In genomic region chr5:142057697-142058056, GRCh38 we compare ENCODE assay signal across 13 cellular contexts.
"Had no signal": no experiment of that assay in that cellular context is flagged by ENCODE, and none has a peak within 500 bp of the region (broad histone marks: within the 10 kb centered on the region; RNA-seq: fewer than 3 reads in every experiment).

No MANE protein-coding gene starts in this region.

- DNase-seq: activated CD4-positive, alpha-beta T cell treated with anti-CD3 and anti-CD28 coated beads, Interleukin-2, amount 50 U/mL, for 4 hours; activated effector memory CD4-positive, alpha-beta T cell treated with Interleukin-2 at 50 U/mL for 16 hours; activated T-cell treated with anti-CD3 and anti-CD28 coated beads, Interleukin-2, amount 50 U/mL, for 24 hours; amniotic stem cell; left cardiac atrium; lower lobe of right lung; naive B cell; right cardiac atrium; transverse colon had no signal

- H3K36me3 ChIP-seq: brain microvascular endothelial cell, gastroesophageal sphincter, lower lobe of right lung, transverse colon had no signal

- H3K27ac Mint-ChIP-seq: activated naive CD4-positive, alpha-beta T cell treated with anti-CD3 and anti-CD28 coated beads, Interleukin-2, amount 50 U/mL, for 24 hours; activated T-cell treated with anti-CD3 and anti-CD28 coated beads, Interleukin-2, amount 50 U/mL, for 24 hours; naive B cell; stimulated activated effector memory CD8-positive, alpha-beta T cell treated with anti-CD3 and anti-CD28 coated beads, Interleukin-12 subunit alpha, Interleukin-12 subunit beta, amount 100 ng/mL, for 72 hours had no signal

- H3K9me3 Mint-ChIP-seq: activated naive CD4-positive, alpha-beta T cell treated with anti-CD3 and anti-CD28 coated beads, Interleukin-2, amount 50 U/mL, for 24 hours; activated T-cell treated with anti-CD3 and anti-CD28 coated beads, Interleukin-2, amount 50 U/mL, for 24 hours; naive B cell; stimulated activated effector memory CD8-positive, alpha-beta T cell treated with anti-CD3 and anti-CD28 coated beads, Interleukin-12 subunit alpha, Interleukin-12 subunit beta, amount 100 ng/mL, for 72 hours had no signal

- H3K27me3 ChIP-seq: brain microvascular endothelial cell, gastroesophageal sphincter, transverse colon had no signal

- H3K27me3 Mint-ChIP-seq: activated naive CD4-positive, alpha-beta T cell treated with anti-CD3 and anti-CD28 coated beads, Interleukin-2, amount 50 U/mL, for 24 hours; activated T-cell treated with anti-CD3 and anti-CD28 coated beads, Interleukin-2, amount 50 U/mL, for 24 hours had no signal

- H3K9me3 ChIP-seq: gastroesophageal sphincter, lower lobe of right lung, transverse colon had no signal

- H3K4me1 Mint-ChIP-seq: naive B cell had no signal

- H3K36me3 Mint-ChIP-seq: activated naive CD4-positive, alpha-beta T cell treated with anti-CD3 and anti-CD28 coated beads, Interleukin-2, amount 50 U/mL, for 24 hours; naive B cell; stimulated activated effector memory CD8-positive, alpha-beta T cell treated with anti-CD3 and anti-CD28 coated beads, Interleukin-12 subunit alpha, Interleukin-12 subunit beta, amount 100 ng/mL, for 72 hours had no signal

- ATAC-seq: gastroesophageal sphincter, left cardiac atrium, lower lobe of right lung, right cardiac atrium had no signal

- H3K27ac ChIP-seq: brain microvascular endothelial cell, gastroesophageal sphincter, lower lobe of right lung, transverse colon had no signal

- H3K4me3 ChIP-seq: gastroesophageal sphincter, lower lobe of right lung, transverse colon had no signal

- H3K4me3 Mint-ChIP-seq: activated naive CD4-positive, alpha-beta T cell treated with anti-CD3 and anti-CD28 coated beads, Interleukin-2, amount 50 U/mL, for 24 hours; activated T-cell treated with anti-CD3 and anti-CD28 coated beads, Interleukin-2, amount 50 U/mL, for 24 hours; naive B cell; stimulated activated effector memory CD8-positive, alpha-beta T cell treated with anti-CD3 and anti-CD28 coated beads, Interleukin-12 subunit alpha, Interleukin-12 subunit beta, amount 100 ng/mL, for 72 hours had no signal
